19 cellular contexts compared by ENCODE assay signal in genomic region chr4:925771-926500, GRCh38. TPM values are rescaled to one million over a fixed set of nuclear protein-coding genes. Genes with fewer than 3 reads are reported as not detected.
DNase-seq lines count a peak whose midpoint lies in the region; ATAC-seq, FAIRE-seq and TF ChIP-seq lines count a peak whose summit lies in the region.
"Had no signal": no experiment of that assay in that cellular context is flagged by ENCODE, and none has a peak within 500 bp of the region (broad histone marks: within the 10 kb centered on the region; RNA-seq: fewer than 3 reads in every experiment).

No MANE protein-coding gene starts in this region.

- peaks cover 3% of the 10 kb centered on the region for H3K36me3 Mint-ChIP-seq in activated naive CD4-positive, alpha-beta T cell treated with anti-CD3 and anti-CD28 coated beads, Interleukin-2, amount 50 U/mL, for 24 hours
- peaks cover 17% of the 10 kb centered on the region for H3K36me3 Mint-ChIP-seq in activated B cell treated with CpG ODN at 0.5 μM for 24 hours (ENCODE audit: low read depth)

- DNase-seq in activated naive CD4-positive, alpha-beta T cell treated with anti-CD3 and anti-CD28 coated beads, Interleukin-2, amount 50 U/mL, for 16 hours = no peak
- DNase-seq in activated B cell treated with CpG ODN at 0.5 μM for 24 hours (no peak), kidney (peak; percentile 47), upper lobe of left lung (peak; percentile 11 to 41), HCEC 1CT (no peak), GM10266 (ENCODE audit: extremely low spot score) (no peak), NCI-H524 treated with DMSO at 0.1 percent for 48 hours (lab: John Stamatoyannopoulos, UW) (no peak)
- DNase-seq: activated CD4-positive, alpha-beta T cell treated with anti-CD3 and anti-CD28 coated beads for 4 hours; activated gamma-delta T cell; DMS153; effector memory CD4-positive, alpha-beta T cell; KBM-7; NCI-H1105 treated with DMSO at 0.1 percent for 48 hours; stimulated activated CD4-positive, alpha-beta T cell treated with anti-CD3 and anti-CD28 coated beads, Interleukin-1b, Interleukin-23, amount 100 ng/mL, for 48 hours had no signal

- no peaks in the 10 kb centered on the region for H3K9me3 Mint-ChIP-seq in activated naive CD4-positive, alpha-beta T cell treated with anti-CD3 and anti-CD28 coated beads, Interleukin-2, amount 50 U/mL, for 24 hours
- peaks cover 2% of the 10 kb centered on the region for H3K9me3 Mint-ChIP-seq in activated B cell treated with CpG ODN at 0.5 μM for 24 hours
- H3K9me3 Mint-ChIP-seq: nephron; T-helper 1 cell treated with Interleukin-12 subunit alpha and Interleukin-12 subunit beta and Interleukin-4 antibody, amounts not matched to agents 30 μg/mL and 1 μg/mL, for 36 hours had no signal

- ATAC-seq in activated B cell treated with CpG ODN at 0.5 μM for 24 hours (ENCODE audit: low read depth) = no peak
- ATAC-seq in upper lobe of left lung (ENCODE audit: low FRiP score in 2 of 2) = peak in 1 of 2 donors; percentile 21

- peaks cover 72% of the 10 kb centered on the region for H3K4me1 Mint-ChIP-seq in activated naive CD4-positive, alpha-beta T cell treated with anti-CD3 and anti-CD28 coated beads, Interleukin-2, amount 50 U/mL, for 24 hours
- H3K4me1 Mint-ChIP-seq in activated B cell treated with CpG ODN at 0.5 μM for 24 hours = peaks cover 81% of the 10 kb centered on the region

- no peak overlapping the region for H3K27ac ChIP-seq in kidney (ENCODE audit: low read depth in 2 of 2, low read length in 2 of 2)
- H3K27ac ChIP-seq in upper lobe of left lung = no peak overlapping the region
- H3K27ac ChIP-seq: tibial nerve had no signal

- CTCF ChIA-PET in activated B cell treated with CpG ODN at 0.5 μM for 24 hours (lab: Charles Lee) = no interaction called here

- no peak overlapping the region for H3K4me3 Mint-ChIP-seq in activated naive CD4-positive, alpha-beta T cell treated with anti-CD3 and anti-CD28 coated beads, Interleukin-2, amount 50 U/mL, for 24 hours
- no peak overlapping the region for H3K4me3 Mint-ChIP-seq in activated B cell treated with CpG ODN at 0.5 μM for 24 hours
- H3K4me3 Mint-ChIP-seq: nephron; T-helper 1 cell treated with Interleukin-12 subunit alpha and Interleukin-12 subunit beta and Interleukin-4 antibody, amounts not matched to agents 30 μg/mL and 1 μg/mL, for 36 hours had no signal

- H3K9me3 ChIP-seq in kidney (ENCODE audit: control insufficient read depth in 1 of 2, low read length in 2 of 2) (no peaks in the 10 kb centered on the region), upper lobe of left lung (no peaks in the 10 kb centered on the region)
- H3K9me3 ChIP-seq: HAP-1, tibial nerve had no signal

- TF ChIP-seq EP300 in upper lobe of left lung (IDR thresholded peaks at IDR 0.05) = no peak

- POLR2A ChIA-PET in activated B cell treated with CpG ODN at 0.5 μM for 24 hours (lab: Charles Lee) = interaction anchor here (0.9 kb wide), 1 partner anchor 61 kb away, joined by 3 read pairs; the partner anchor contains the start of gene IDUA

- WGBS in upper lobe of left lung, 2 donors = 76 to 89% methylated on average over 14 to 26 of the region's 26 CpGs

- H3K9ac ChIP-seq in kidney (ENCODE audit: low read length in 2 of 2) = no peak overlapping the region

- no peak for TF ChIP-seq POLR2A in upper lobe of left lung (IDR thresholded peaks at IDR 0.05)

- no peak for FAIRE-seq in kidney (lab: Jason Lieb, UNC)

- peak overlapping the region; percentile 36 for H3K27ac Mint-ChIP-seq in activated naive CD4-positive, alpha-beta T cell treated with anti-CD3 and anti-CD28 coated beads, Interleukin-2, amount 50 U/mL, for 24 hours
- peak overlapping the region; percentile 61 for H3K27ac Mint-ChIP-seq in activated B cell treated with CpG ODN at 0.5 μM for 24 hours

- H3K27me3 ChIP-seq in upper lobe of left lung = no peaks in the 10 kb centered on the region
- H3K27me3 ChIP-seq: tibial nerve had no signal

- H3K36me3 ChIP-seq in kidney (ENCODE audit: control insufficient read depth in 1 of 2, insufficient read depth in 2 of 2, low read length in 2 of 2) (no peaks in the 10 kb centered on the region), upper lobe of left lung (peaks cover 0 to 3% (median 0%) of the 10 kb centered on the region in 4 donors)
- H3K36me3 ChIP-seq: HAP-1 had no signal

- intact Hi-C loops in activated B cell treated with CpG ODN at 0.5 μM for 24 hours (cut with micrococcal nuclease) = no loop called here
- intact Hi-C loops in kidney (cut with DNase I) = no loop called here

- no peaks in the 10 kb centered on the region for H3K27me3 Mint-ChIP-seq in activated naive CD4-positive, alpha-beta T cell treated with anti-CD3 and anti-CD28 coated beads, Interleukin-2, amount 50 U/mL, for 24 hours
- no peaks in the 10 kb centered on the region for H3K27me3 Mint-ChIP-seq in activated B cell treated with CpG ODN at 0.5 μM for 24 hours

- peaks cover 9 to 10% of the 10 kb centered on the region in 2 donors for H3K4me1 ChIP-seq in kidney (ENCODE audit: control insufficient read depth in 1 of 2, insufficient read depth in 1 of 2, low read depth in 1 of 2, low read length in 2 of 2)
- H3K4me1 ChIP-seq in upper lobe of left lung = peaks cover 28 to 76% (median 43%) of the 10 kb centered on the region in 4 donors

- H3K4me3 ChIP-seq in kidney (ENCODE audit: low read length in 2 of 2) (no peak overlapping the region), upper lobe of left lung (no peak overlapping the region)
- H3K4me3 ChIP-seq: HAP-1, tibial nerve had no signal

- TF ChIP-seq CTCF in activated B cell treated with CpG ODN at 0.5 μM for 24 hours (IDR thresholded peaks at IDR 0.05) = no peak
- no peak for TF ChIP-seq CTCF in kidney (IDR thresholded peaks at IDR 0.05; ENCODE audit: borderline replicate concordance, extremely low read depth, insufficient read depth)
- TF ChIP-seq CTCF in upper lobe of left lung (IDR thresholded peaks at IDR 0.05) = no peak
- TF ChIP-seq CTCF in GM10266 (IDR thresholded peaks at IDR 0.05; ENCODE audit: control insufficient read depth, insufficient read depth, low read depth, missing control alignments) = no peak

RNA-seq across cellular contexts. Expression of gene GAK, which starts 6.2 kb away (rescaled TPM):
- total RNA-seq in activated B cell treated with CpG ODN at 0.5 μM for 24 hours (159 and 172 TPM in 2 replicates), kidney (124 TPM), upper lobe of left lung (100 to 1,000 TPM; 116 to 380 (median 154) TPM)
- 92.0 TPM for polyA plus RNA-seq in kidney (ENCODE audit: insufficient read depth, low read depth, low replicate concordance)

RNA-seq across cellular contexts. Expression of gene TMEM175, which starts 6.3 kb away (rescaled TPM):
- total RNA-seq in activated B cell treated with CpG ODN at 0.5 μM for 24 hours (24.5 and 28.8 TPM in 2 replicates), kidney (31.1 TPM), upper lobe of left lung (100 to 1,000 TPM in 1 of 6 donors, 10 to 100 TPM in 5; 24.6 to 126 (median 41.8) TPM)
- polyA plus RNA-seq in kidney (ENCODE audit: insufficient read depth, low read depth, low replicate concordance) = 26.0 TPM

RNA-seq across cellular contexts. Expression of gene DGKQ, which starts 47.4 kb away (rescaled TPM):
- total RNA-seq in activated B cell treated with CpG ODN at 0.5 μM for 24 hours (16.3 and 16.4 TPM in 2 replicates), kidney (13.7 TPM), upper lobe of left lung (10 to 100 TPM; 10.7 to 36.7 (median 17.5) TPM)
- polyA plus RNA-seq in kidney (ENCODE audit: insufficient read depth, low read depth, low replicate concordance) = 3.5 TPM

Comparison
In these comparisons a context has a peak if more than half of its experiments do, and no peak if none do; other contexts are left out.
1. DNase-seq: peak in kidney (single experiment) and upper lobe of left lung (2 of 2); none in activated naive CD4-positive, alpha-beta T cell treated with anti-CD3 and anti-CD28 coated beads, Interleukin-2, amount 50 U/mL, for 16 hours (single experiment), activated B cell treated with CpG ODN at 0.5 μM for 24 hours (single experiment), HCEC 1CT (single experiment), GM10266 (single experiment) and NCI-H524 treated with DMSO at 0.1 percent for 48 hours (single experiment).